8 cellular contexts compared by ENCODE assay signal in the genomic region with DNA sequence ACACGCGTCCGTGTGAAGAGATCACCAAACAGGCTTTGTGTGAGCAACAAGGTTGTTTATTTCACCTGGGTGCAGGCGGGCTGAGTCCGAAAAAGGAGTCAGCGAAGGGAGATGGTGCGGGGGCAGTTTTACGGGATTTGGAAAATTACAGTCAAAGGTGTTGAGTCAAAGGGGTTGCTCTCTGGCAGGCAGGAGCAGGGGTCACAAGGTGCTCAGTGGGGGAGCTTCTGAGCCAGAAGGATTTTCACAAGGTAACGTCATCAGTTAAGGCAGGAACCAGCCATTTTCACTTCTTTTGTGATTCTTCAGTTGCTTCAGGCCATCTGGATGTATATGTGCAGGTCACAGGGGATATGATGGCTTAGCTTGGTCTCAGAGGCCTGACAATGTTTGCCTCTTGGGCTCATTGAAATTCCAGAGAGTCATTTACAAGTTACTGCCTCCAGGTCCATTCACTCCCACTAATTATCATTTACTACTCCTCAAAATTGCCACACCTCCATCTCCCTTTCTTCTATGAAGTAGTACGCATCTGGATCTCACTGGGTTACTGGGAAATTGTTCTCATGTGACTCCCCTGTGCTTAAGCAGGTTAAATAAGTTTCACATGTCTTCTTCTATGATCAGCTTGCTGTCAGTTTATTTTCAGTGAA.
DNase-seq lines count a peak whose midpoint lies in the region; ATAC-seq and TF ChIP-seq lines count a peak whose summit lies in the region.
"Not testable (repeated sequence)": the region's sequence is repeated elsewhere in the genome, so short reads cannot be mapped to it uniquely, and the experiment has no call there.

No MANE protein-coding gene starts in this region.

- not testable (repeated sequence) for H4K8ac ChIP-seq in mesendoderm (ENCODE audit: low read depth, low read length)

- H3K4me1 ChIP-seq in GM23338 (ENCODE audit: insufficient read depth) (peaks cover 24% of the 10 kb centered on the region), HUES64 (ENCODE audit: insufficient read depth, low read length) (peaks cover 31% of the 10 kb centered on the region), iPS-20b (ENCODE audit: insufficient read depth, low read length) (peaks cover 18% of the 10 kb centered on the region; the same call in 1 of the 2 replicates)
- H3K4me1 ChIP-seq in NT2/D1 (ENCODE audit: insufficient read depth, insufficient read length); cardiac muscle cell (ENCODE audit: low read depth); mesendoderm (ENCODE audit: control insufficient read depth, low read depth, low read length): not testable (repeated sequence)

- not testable (repeated sequence) for H3K9me3 ChIP-seq in HUES64 (ENCODE audit: insufficient read depth, low read depth, low read length); cardiac muscle cell (ENCODE audit: low read depth); iPS-20b (ENCODE audit: insufficient read depth, low read depth, low read length)
- H3K9me3 ChIP-seq in NT2/D1 (ENCODE audit: insufficient read depth, low read length) = peaks cover 27% of the 10 kb centered on the region

- H3K4me1 Mint-ChIP-seq in GM23338 = peaks cover 37% of the 10 kb centered on the region
- H3K4me1 Mint-ChIP-seq in MCF 10A (ENCODE audit: insufficient read depth, unreplicated experiment) = not testable (repeated sequence)
- peaks cover 17 to 38% of the 10 kb centered on the region in 2 donors for H3K4me1 Mint-ChIP-seq in stimulated activated naive B cell treated with anti-CD40 and anti-IgM and Interleukin-4, amounts not matched to agents 10 μg/mL and 1 μg/mL and 100 μg/mL, for 72 hours

- peak overlapping the region; percentile 35 for H3K4me2 ChIP-seq in GM23338
- H3K4me2 ChIP-seq in mesendoderm (ENCODE audit: low read length) = not testable (repeated sequence)

- peak overlapping the region; percentile 50 for H3K4me3 Mint-ChIP-seq in GM23338
- H3K4me3 Mint-ChIP-seq in MCF 10A (ENCODE audit: unreplicated experiment); stimulated activated naive B cell treated with anti-CD40 and anti-IgM and Interleukin-4, amounts not matched to agents 10 μg/mL and 1 μg/mL and 100 μg/mL, for 72 hours: not testable (repeated sequence)

- TF ChIP-seq CTCF in GM23338 (conservative IDR thresholded peaks at IDR 0.05; ENCODE audit: low read depth in 2 of 2); MCF 10A (IDR thresholded peaks at IDR 0.05; ENCODE audit: unreplicated experiment); cardiac muscle cell (IDR thresholded peaks at IDR 0.05; ENCODE audit: low read depth, low read length): not testable (repeated sequence)

- not testable (repeated sequence) for H2AK5ac ChIP-seq in mesendoderm (ENCODE audit: low read length)

- H2AFZ ChIP-seq in GM23338 = not testable (repeated sequence)

- H3K9me3 Mint-ChIP-seq in GM23338; MCF 10A (ENCODE audit: unreplicated experiment); stimulated activated naive B cell treated with anti-CD40 and anti-IgM and Interleukin-4, amounts not matched to agents 10 μg/mL and 1 μg/mL and 100 μg/mL, for 72 hours: not testable (repeated sequence)

- peak; percentile 40 for ATAC-seq in GM23338
- ATAC-seq in stimulated activated naive B cell treated with anti-CD40 and anti-IgM and Interleukin-4, amounts not matched to agents 10 μg/mL and 1 μg/mL and 100 μg/mL, for 72 hours (replicated peaks) = not testable (repeated sequence)

- peaks cover 13% of the 10 kb centered on the region for H3K27me3 Mint-ChIP-seq in GM23338 (ENCODE audit: insufficient read depth, low read depth, poor library complexity)
- not testable (repeated sequence) for H3K27me3 Mint-ChIP-seq in MCF 10A (ENCODE audit: insufficient read depth, unreplicated experiment); stimulated activated naive B cell treated with anti-CD40 and anti-IgM and Interleukin-4, amounts not matched to agents 10 μg/mL and 1 μg/mL and 100 μg/mL, for 72 hours

- H3K9me2 ChIP-seq in GM23338 (ENCODE audit: insufficient read depth) = not testable (repeated sequence)

- POLR2A ChIA-PET in MCF 10A (lab: Yijun Ruan, JAX) = not testable (repeated sequence)

- H3K9ac ChIP-seq in HUES64 (ENCODE audit: low read depth, low read length) = peak overlapping the region; percentile 74
- H3K9ac ChIP-seq in NT2/D1 (ENCODE audit: insufficient read length, low read depth) = peak overlapping the region; percentile 76
- peak overlapping the region; percentile 62 for H3K9ac ChIP-seq in iPS-20b (ENCODE audit: low read depth, low read length)
- not testable (repeated sequence) for H3K9ac ChIP-seq in mesendoderm (ENCODE audit: low read length)

- 51% methylated on average over 10 of the region's 10 CpGs for WGBS in HUES64
- no CpG with 5 or more reads among the region's 10 CpGs for WGBS in mesendoderm (ENCODE audit: extremely low coverage, insufficient coverage, low lambda C conversion rate)

- H3K27ac ChIP-seq in GM23338 (ENCODE audit: low read depth) (peak overlapping the region; percentile 99), HUES64 (ENCODE audit: low read depth, low read length) (peak overlapping the region; percentile 95), cardiac muscle cell (peak overlapping the region; percentile 0), iPS-20b (ENCODE audit: low read length) (peak overlapping the region; percentile 97), mesendoderm (ENCODE audit: low read depth, low read length) (peak overlapping the region; percentile 90)

- H3K23ac ChIP-seq in mesendoderm (ENCODE audit: low read length) = not testable (repeated sequence)

- not testable (repeated sequence) for H3K27me3 ChIP-seq in GM23338 (ENCODE audit: insufficient read depth); HUES64 (ENCODE audit: insufficient read depth, low read length); NT2/D1 (ENCODE audit: insufficient read depth, insufficient read length); cardiac muscle cell; iPS-20b (ENCODE audit: insufficient read depth, low read length); mesendoderm (ENCODE audit: insufficient read depth, low read length, poor library complexity)

- not testable (repeated sequence) for H4K5ac ChIP-seq in mesendoderm (ENCODE audit: low read length)

- H2BK120ac ChIP-seq in mesendoderm (ENCODE audit: low read depth, low read length) = peak overlapping the region; percentile 90

- peak overlapping the region; percentile 14 for H3K4me3 ChIP-seq in GM23338
- peak overlapping the region; percentile 3; the same call in 1 of the 2 replicates for H3K4me3 ChIP-seq in HUES64 (ENCODE audit: low read length)
- H3K4me3 ChIP-seq in NT2/D1 (ENCODE audit: insufficient read length, low read depth); cardiac muscle cell; iPS-20b (ENCODE audit: low read length); mesendoderm (ENCODE audit: low read length): not testable (repeated sequence)

- not testable (repeated sequence) for H3K79me2 ChIP-seq in GM23338 (replicated peaks; ENCODE audit: insufficient read depth); mesendoderm (ENCODE audit: control insufficient read depth, insufficient read depth, low read length)

- not testable (repeated sequence) for H3K36me3 ChIP-seq in GM23338 (ENCODE audit: insufficient read depth); cardiac muscle cell; mesendoderm (ENCODE audit: control insufficient read depth, insufficient read depth, low read length)
- peaks cover 30% of the 10 kb centered on the region for H3K36me3 ChIP-seq in HUES64 (ENCODE audit: insufficient read depth, low read length)
- peaks cover 21% of the 10 kb centered on the region for H3K36me3 ChIP-seq in NT2/D1 (ENCODE audit: insufficient read depth, insufficient read length, low read length)
- peaks cover 34% of the 10 kb centered on the region for H3K36me3 ChIP-seq in iPS-20b (ENCODE audit: insufficient read depth, low read depth, low read length)

- H3K79me1 ChIP-seq in mesendoderm (ENCODE audit: low read length) = not testable (repeated sequence)

- not testable (repeated sequence) for H3K4ac ChIP-seq in mesendoderm (ENCODE audit: low read depth, low read length)

- not testable (repeated sequence) for BruUV-seq in MCF 10A (replicated peaks; lab: Mats Ljungman, UMichigan)

- H3K36me3 Mint-ChIP-seq in GM23338 (ENCODE audit: low read depth) = peaks cover 31% of the 10 kb centered on the region
- peaks cover 34% of the 10 kb centered on the region for H3K36me3 Mint-ChIP-seq in MCF 10A (ENCODE audit: insufficient read depth, unreplicated experiment)
- peaks cover 25 to 40% of the 10 kb centered on the region in 2 donors for H3K36me3 Mint-ChIP-seq in stimulated activated naive B cell treated with anti-CD40 and anti-IgM and Interleukin-4, amounts not matched to agents 10 μg/mL and 1 μg/mL and 100 μg/mL, for 72 hours

- intact Hi-C loops in MCF 10A (cut with micrococcal nuclease) = not testable (repeated sequence)

- DNase-seq in GM23338 (ENCODE audit: low spot score) = peak; percentile 66
- DNase-seq in NT2/D1 (ENCODE audit: low read depth, low spot score) = peak; percentile 55
- not testable (repeated sequence) for DNase-seq in MCF 10A (ENCODE audit: unreplicated experiment); cardiac muscle cell (ENCODE audit: low read depth in 1 of 2, low spot score in 1 of 2); stimulated activated naive B cell treated with anti-CD40 and anti-IgM and Interleukin-4, amounts not matched to agents 10 μg/mL and 1 μg/mL and 100 μg/mL, for 72 hours
- peak; percentile 91 for DNase-seq in mesendoderm

- H2BK15ac ChIP-seq in mesendoderm (replicated peaks; ENCODE audit: low read depth) = not testable (repeated sequence)

- peak overlapping the region; percentile 99 for H3K27ac Mint-ChIP-seq in GM23338
- peak overlapping the region; percentile 22 for H3K27ac Mint-ChIP-seq in MCF 10A (ENCODE audit: low read depth, unreplicated experiment)
- H3K27ac Mint-ChIP-seq in stimulated activated naive B cell treated with anti-CD40 and anti-IgM and Interleukin-4, amounts not matched to agents 10 μg/mL and 1 μg/mL and 100 μg/mL, for 72 hours = peak overlapping the region; percentile 31

- H3K18ac ChIP-seq in mesendoderm (ENCODE audit: low read length) = not testable (repeated sequence)

- CTCF ChIA-PET in MCF 10A (lab: Yijun Ruan, JAX) = interaction anchor here (0.8 kb wide), 1 partner anchor 266 kb away, joined by 4 read pairs; no protein-coding TSS in a partner anchor

- not testable (repeated sequence) for H4K20me1 ChIP-seq in GM23338 (replicated peaks; ENCODE audit: insufficient read depth)

- H3F3A ChIP-seq in GM23338 (replicated peaks; ENCODE audit: low read depth) = not testable (repeated sequence)

- H2BK5ac ChIP-seq in mesendoderm (ENCODE audit: low read length) = not testable (repeated sequence)

- peak overlapping the region; percentile 25 for H3K56ac ChIP-seq in mesendoderm (ENCODE audit: low read length)

TF ChIP-seq in GM23338, 12 proteins besides CTCF, POLR2A, EP300 and RAD21 (continues in another document):
- TF ChIP-seq CREB1 (CRISPR knock-in tag; IDR thresholded peaks at IDR 0.05; ENCODE audit: low read depth) = peak; percentile 75

Comparison
In these comparisons a context has a peak if more than half of its experiments do, and no peak if none do; other contexts are left out.
1. H3K27ac ChIP-seq: peak in every context shown above with its lines; median percentile 99 in GM23338; 97 in iPS-20b; 95 in HUES64; 90 in mesendoderm; 0 in cardiac muscle cell.
2. H3K27ac Mint-ChIP-seq: peak in every context shown above with its lines; median percentile 99 in GM23338; 31 in stimulated activated naive B cell treated with anti-CD40 and anti-IgM and Interleukin-4, amounts not matched to agents 10 μg/mL and 1 μg/mL and 100 μg/mL, for 72 hours; 22 in MCF 10A.